8 cellular contexts compared by ENCODE assay signal in the genomic region with DNA sequence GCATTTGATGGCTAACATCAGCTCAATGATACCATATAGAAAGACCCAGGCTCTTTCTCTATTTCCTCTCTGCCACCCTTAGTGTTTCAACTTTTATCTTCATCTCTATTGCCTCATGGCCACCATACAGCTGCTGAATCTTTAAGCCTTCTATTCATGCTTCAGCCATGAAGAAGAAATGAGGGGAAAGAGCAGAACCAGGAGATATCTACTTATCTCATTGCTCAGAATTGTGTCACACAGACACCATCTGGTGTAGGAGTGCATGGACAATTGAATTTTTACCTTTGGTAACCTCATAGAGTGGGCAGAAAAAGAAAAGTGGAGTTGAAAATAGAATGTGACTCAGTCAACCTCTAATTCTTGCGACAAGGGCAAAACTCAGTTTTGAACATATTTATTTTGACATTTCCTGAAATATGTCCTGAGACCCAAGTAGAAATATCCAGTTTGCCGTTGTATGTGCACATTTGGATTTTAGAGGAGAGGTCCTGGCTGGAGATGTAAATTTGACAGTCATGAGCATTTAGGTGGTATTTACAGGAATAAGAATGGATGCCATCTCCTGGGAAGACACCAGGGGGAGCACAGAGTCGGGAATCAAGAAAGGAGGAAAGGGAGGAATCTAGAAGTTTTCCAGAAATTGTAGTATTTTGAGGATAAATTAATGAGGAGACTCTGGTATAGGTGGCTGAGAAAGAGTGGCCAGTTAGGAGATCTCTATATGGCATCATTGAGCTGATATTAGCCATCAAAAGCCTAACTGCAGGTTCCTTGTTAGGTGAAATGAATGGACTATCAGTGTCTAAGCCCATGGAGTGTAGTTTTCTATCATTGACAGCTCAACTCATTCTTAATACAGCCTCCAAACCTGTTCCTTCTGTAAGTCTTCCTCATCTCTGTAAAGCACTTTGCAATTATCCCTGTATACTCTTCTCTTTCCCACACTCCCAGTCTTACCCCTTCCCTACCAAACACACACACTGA. TPM values are rescaled to one million over a fixed set of nuclear protein-coding genes. Genes with fewer than 3 reads are reported as not detected.
DNase-seq lines count a peak whose midpoint lies in the region; ATAC-seq, FAIRE-seq and TF ChIP-seq lines count a peak whose summit lies in the region.

No MANE protein-coding gene starts in this region.

- POLR2A ChIA-PET in T-cell (lab: Charles Lee), result no interaction called here

- H3K27ac Mint-ChIP-seq in nephron progenitor cell (no peak overlapping the region), T-cell (no peak overlapping the region)

- CTCF ChIA-PET in T-cell (lab: Charles Lee), result no interaction called here

- no peaks in the 10 kb centered on the region for H3K36me3 Mint-ChIP-seq in nephron progenitor cell (ENCODE audit: low read depth)
- no peaks in the 10 kb centered on the region for H3K36me3 Mint-ChIP-seq in T-cell

- TF ChIP-seq CTCF in nephron progenitor cell (IDR thresholded peaks at IDR 0.05), result peak; percentile 76

- no peak overlapping the region for H3K4me3 Mint-ChIP-seq in nephron progenitor cell
- no peak overlapping the region for H3K4me3 Mint-ChIP-seq in T-cell

- peak; percentile 56 for DNase-seq in GM03348 (ENCODE audit: low spot score)
- peak; percentile 46 for DNase-seq in NCI-H460 (ENCODE audit: extremely low read depth, low read depth)
- DNase-seq in epidermal melanocyte (ENCODE audit: insufficient read length, low spot score), result peak; percentile 38
- DNase-seq in nephron progenitor cell, result peak; percentile 62
- DNase-seq in stimulated activated CD8-positive, alpha-beta memory T cell treated with anti-CD3 and anti-CD28 coated beads, Interleukin-4, amount 100 ng/mL, for 48 hours, result no peak
- DNase-seq in stimulated activated CD4-positive, alpha-beta T cell treated with anti-CD3 and anti-CD28 coated beads, Interleukin-15, amount 100 ng/mL, for 24 hours, result no peak
- DNase-seq in GM12892 (ENCODE audit: insufficient read length), result no peak
- DNase-seq in T-cell, result no peak

- no peak for TF ChIP-seq POLR2A in GM12892 (IDR thresholded peaks at IDR 0.05; ENCODE audit: low read depth, low read length)

- FAIRE-seq in GM12892 (lab: Jason Lieb, UNC), result no peak

- H3K9me3 Mint-ChIP-seq in nephron progenitor cell (no peaks in the 10 kb centered on the region), T-cell (no peaks in the 10 kb centered on the region)

- H3K27me3 Mint-ChIP-seq in nephron progenitor cell (ENCODE audit: low read depth, poor library complexity), result peaks cover 2% of the 10 kb centered on the region
- peaks cover 3 to 7% of the 10 kb centered on the region in 2 donors for H3K27me3 Mint-ChIP-seq in T-cell

- ATAC-seq in T-cell (replicated peaks in 1 of 4), result no peak

- H3K4me1 Mint-ChIP-seq in nephron progenitor cell (no peaks in the 10 kb centered on the region), T-cell (peaks cover 5 to 11% (median 7%) of the 10 kb centered on the region in 3 donors)

RNA-seq across cellular contexts. Expression of gene GAPT, which starts 7.0 kb away (rescaled TPM):
- not detected in 2 replicates for total RNA-seq in NCI-H460 (2014; rRNA removed; shearing (Covaris generic))
- not detected in 2 replicates for polyA plus RNA-seq in NCI-H460 (2014; cell fraction: nucleus; rRNA removed)
- polyA plus RNA-seq in GM12892 (2012; ENCODE audit: missing spikeins), result not detected
- total RNA-seq in T-cell, result 1 to 10 TPM in 1 of 5 donors, under 1 TPM in 4; 0.38 to 2.2 (median 0.85) TPM

RNA-seq across cellular contexts. Expression of gene PLK2, which starts 38.4 kb away (rescaled TPM):
- total RNA-seq in NCI-H460 (2014; rRNA removed; shearing (Covaris generic)), result 186 and 202 TPM in 2 replicates
- polyA plus RNA-seq in NCI-H460 (2014; cell fraction: nucleus; rRNA removed), result 291 and 324 TPM in 2 replicates
- polyA plus RNA-seq in GM12892 (2012; ENCODE audit: missing spikeins), result 0.61 TPM
- total RNA-seq in T-cell, result 10 to 100 TPM in 3 of 5 donors, 1 to 10 TPM in 2; 5.9 to 32.1 (median 10.3) TPM

Comparison
In these comparisons a context has a peak if more than half of its experiments do, and no peak if none do; other contexts are left out.
1. DNase-seq: peak in GM03348 (single experiment), NCI-H460 (single experiment), epidermal melanocyte (single experiment) and nephron progenitor cell (single experiment); none in stimulated activated CD8-positive, alpha-beta memory T cell treated with anti-CD3 and anti-CD28 coated beads, Interleukin-4, amount 100 ng/mL, for 48 hours (single experiment), stimulated activated CD4-positive, alpha-beta T cell treated with anti-CD3 and anti-CD28 coated beads, Interleukin-15, amount 100 ng/mL, for 24 hours (single experiment), GM12892 (single experiment) and T-cell (0 of 34).